ENCODE assay signal across 1 cellular context in the genomic region with DNA sequence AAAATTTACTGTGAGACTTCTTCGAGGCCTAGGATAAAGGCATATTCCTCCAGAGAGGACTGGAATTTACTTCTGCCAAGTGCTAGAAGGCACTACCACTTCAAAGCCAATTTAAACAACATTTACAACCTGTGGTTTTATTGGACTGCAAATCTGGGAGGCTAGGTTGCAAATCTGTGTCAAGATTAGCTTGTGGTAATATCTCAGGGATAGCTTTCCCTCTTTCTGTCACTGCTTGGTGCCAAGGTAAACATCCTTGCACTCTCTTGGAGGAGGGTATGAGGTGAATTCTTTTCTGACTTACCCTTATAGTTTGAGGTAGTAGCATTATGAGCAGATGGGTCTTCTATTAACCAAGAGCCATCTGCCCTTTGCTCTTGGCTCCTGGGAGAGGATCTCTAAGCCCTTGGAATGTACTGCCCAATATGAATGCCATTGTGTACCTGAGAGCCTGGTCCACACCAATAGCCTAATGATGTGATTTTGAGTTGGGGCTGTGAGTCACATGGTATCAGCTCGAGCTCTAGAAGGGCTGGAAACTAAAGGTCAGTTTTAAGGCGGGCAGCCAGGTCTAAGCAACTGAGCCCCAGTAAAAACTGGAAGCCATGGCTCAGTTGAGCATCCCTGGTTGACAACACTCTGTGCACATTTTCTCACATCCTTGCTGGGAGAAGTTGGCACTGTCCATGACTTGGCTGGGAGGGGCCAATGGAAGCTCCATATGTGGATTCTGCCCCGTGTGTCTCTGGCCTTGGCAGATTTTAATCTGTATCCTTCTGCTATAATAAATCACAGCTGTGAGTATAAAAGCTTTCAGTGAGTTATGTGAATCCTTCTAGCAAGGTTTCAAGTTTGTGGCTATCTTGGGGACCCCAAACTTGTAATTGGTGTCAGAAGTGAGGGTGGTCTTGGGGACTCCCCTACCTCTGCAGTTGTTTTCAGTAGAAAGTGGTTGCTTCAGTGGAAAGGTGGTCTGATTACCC.
TF ChIP-seq lines count a peak whose summit lies in the region.

No MANE protein-coding gene starts in this region.

TF ChIP-seq in GM23338, 12 proteins besides CTCF, POLR2A, EP300 and RAD21 (continued from another document):
- TF ChIP-seq ZNF462 (CRISPR knock-in tag; IDR thresholded peaks at IDR 0.05) (no peak), POLR2AphosphoS5 (IDR thresholded peaks at IDR 0.05; ENCODE audit: low read depth) (no peak), EZH2 (IDR thresholded peaks at IDR 0.05; ENCODE audit: low read depth, unreplicated experiment) (no peak), REST (IDR thresholded peaks at IDR 0.05; ENCODE audit: unreplicated experiment) (no peak), ZNF331 (CRISPR knock-in tag; IDR thresholded peaks at IDR 0.05; ENCODE audit: low read depth) (no peak), CREB1 (CRISPR knock-in tag; IDR thresholded peaks at IDR 0.05; ENCODE audit: low read depth) (no peak)
